Comparison of ENCODE assay signal across 13 cellular contexts in genomic region chr16:56259425-56259779, GRCh38.
DNase-seq lines count a peak whose midpoint lies in the region; ATAC-seq and TF ChIP-seq lines count a peak whose summit lies in the region.
"Had no signal": no experiment of that assay in that cellular context is flagged by ENCODE, and none has a peak within 500 bp of the region (broad histone marks: within the 10 kb centered on the region; RNA-seq: fewer than 3 reads in every experiment).

No MANE protein-coding gene starts in this region.

- intact Hi-C loops in CD4-positive, alpha-beta memory T cell (cut with micrococcal nuclease), result no loop called here
- intact Hi-C loops in left lung (cut with DNase I), result no loop called here

- no peak for DNase-seq in CD4-positive, alpha-beta memory T cell
- DNase-seq in endodermal cell (no peak), left lung (no peak), GM13976 (ENCODE audit: low spot score) (no peak), GM20000 (ENCODE audit: low spot score) (no peak)
- DNase-seq: CD4-positive, CD25-positive, alpha-beta regulatory T cell; HCEC 1CT; NCI-H1930; NCI-H446 had no signal

- peaks cover 53% of the 10 kb centered on the region for H3K4me1 ChIP-seq in CD4-positive, alpha-beta memory T cell (ENCODE audit: insufficient read depth, low read length)
- H3K4me1 ChIP-seq in endodermal cell (ENCODE audit: control insufficient read depth, insufficient read depth, low read length) (peaks cover 2% of the 10 kb centered on the region), rectal smooth muscle tissue (ENCODE audit: control insufficient read depth, insufficient read depth, low read length) (peaks cover 48% of the 10 kb centered on the region), left lung (no peaks in the 10 kb centered on the region)

- peaks cover 31 to 67% (median 43%) of the 10 kb centered on the region in 4 donors for H3K4me1 Mint-ChIP-seq in CD4-positive, alpha-beta memory T cell
- peaks cover 1% of the 10 kb centered on the region for H3K4me1 Mint-ChIP-seq in endodermal cell

- H3K9ac ChIP-seq in endodermal cell (ENCODE audit: extremely low read depth, low read length, poor library complexity, severe bottlenecking) (no peak overlapping the region), rectal smooth muscle tissue (ENCODE audit: low read length) (no peak overlapping the region)

- H3K9me3 ChIP-seq in CD4-positive, alpha-beta memory T cell (ENCODE audit: control insufficient read depth in 1 of 2, low read length in 2 of 2), result no peaks in the 10 kb centered on the region
- H3K9me3 ChIP-seq in endodermal cell (ENCODE audit: control insufficient read depth, low read length) (no peaks in the 10 kb centered on the region), left lung (no peaks in the 10 kb centered on the region)

- H3K9me3 Mint-ChIP-seq in CD4-positive, alpha-beta memory T cell, result peaks cover 0 to 2% (median 0%) of the 10 kb centered on the region in 8 donors
- H3K9me3 Mint-ChIP-seq in endodermal cell, result no peaks in the 10 kb centered on the region
- H3K9me3 Mint-ChIP-seq: CD4-positive, CD25-positive, alpha-beta regulatory T cell had no signal

- no peaks in the 10 kb centered on the region for H3K27me3 ChIP-seq in CD4-positive, alpha-beta memory T cell (ENCODE audit: insufficient read depth, low read length)
- H3K27me3 ChIP-seq in endodermal cell (ENCODE audit: control insufficient read depth, insufficient read depth, low read length, poor library complexity, severe bottlenecking) (no peaks in the 10 kb centered on the region), rectal smooth muscle tissue (ENCODE audit: control insufficient read depth, insufficient read depth, low read length) (no peaks in the 10 kb centered on the region), left lung (peaks cover 0 to 6% of the 10 kb centered on the region in 2 donors)

- CTCF ChIA-PET in CD4-positive, alpha-beta memory T cell (lab: Charles Lee; ENCODE audit: partially characterized antibody), result interaction anchor here (1.0 to 1.8 kb wide), 3 partner anchors 22 to 59 kb away, joined by 3 to 6 read pairs (median 4); no protein-coding TSS in a partner anchor

- no peak overlapping the region for H3K4me3 ChIP-seq in CD4-positive, alpha-beta memory T cell (ENCODE audit: low read length in 2 of 2)
- H3K4me3 ChIP-seq in endodermal cell (ENCODE audit: low read length) (no peak overlapping the region), rectal smooth muscle tissue (ENCODE audit: low read length) (no peak overlapping the region), left lung (no peak overlapping the region)

- TF ChIP-seq CTCF in endodermal cell (conservative IDR thresholded peaks at IDR 0.05) (no peak), left lung (IDR thresholded peaks at IDR 0.05) (no peak), GM13976 (IDR thresholded peaks at IDR 0.05; ENCODE audit: borderline replicate concordance, control extremely low read depth, extremely low read depth, insufficient read depth, missing control alignments) (no peak), GM20000 (IDR thresholded peaks at IDR 0.05; ENCODE audit: extremely low read depth, missing control alignments) (no peak)

- no peak for ATAC-seq in left lung
- ATAC-seq in HG02938 (IDR thresholded peaks at IDR 0.05; ENCODE audit: unreplicated experiment), result no peak

- no peaks in the 10 kb centered on the region for H3K36me3 ChIP-seq in CD4-positive, alpha-beta memory T cell (ENCODE audit: insufficient read depth, low read length)
- no peaks in the 10 kb centered on the region for H3K36me3 ChIP-seq in endodermal cell (ENCODE audit: control insufficient read depth, insufficient read depth, low read length)
- H3K36me3 ChIP-seq in rectal smooth muscle tissue (ENCODE audit: control insufficient read depth, insufficient read depth, low read length), result no peaks in the 10 kb centered on the region
- H3K36me3 ChIP-seq in left lung, result no peaks in the 10 kb centered on the region

- H3K36me3 Mint-ChIP-seq in CD4-positive, alpha-beta memory T cell, result peaks cover 0 to 5% of the 10 kb centered on the region in 2 donors
- no peaks in the 10 kb centered on the region for H3K36me3 Mint-ChIP-seq in endodermal cell (ENCODE audit: low read depth)
- H3K36me3 Mint-ChIP-seq: CD4-positive, CD25-positive, alpha-beta regulatory T cell had no signal

- 97 to 98% methylated on average over 4 of the region's 4 CpGs for WGBS in endodermal cell (ENCODE audit: insufficient coverage in 1 of 2, insufficient read length in 1 of 2), 2 experiments

- H3K27ac Mint-ChIP-seq in CD4-positive, alpha-beta memory T cell, result peak overlapping the region in 4 of 7 donors; percentile 22 to 85 (median 52)
- peak overlapping the region; percentile 36 for H3K27ac Mint-ChIP-seq in endodermal cell
- H3K27ac Mint-ChIP-seq: B cell; CD4-positive, CD25-positive, alpha-beta regulatory T cell had no signal

- peak overlapping the region in 1 of 8 donors; percentile 40 for H3K4me3 Mint-ChIP-seq in CD4-positive, alpha-beta memory T cell
- no peak overlapping the region for H3K4me3 Mint-ChIP-seq in endodermal cell
- H3K4me3 Mint-ChIP-seq: B cell; CD4-positive, CD25-positive, alpha-beta regulatory T cell had no signal

- no peaks in the 10 kb centered on the region for H3K27me3 Mint-ChIP-seq in CD4-positive, alpha-beta memory T cell
- no peaks in the 10 kb centered on the region for H3K27me3 Mint-ChIP-seq in endodermal cell (ENCODE audit: insufficient read depth)

- POLR2A ChIA-PET in CD4-positive, alpha-beta memory T cell (lab: Charles Lee; ENCODE audit: partially characterized antibody), result interaction anchor here (0.8 to 1.1 kb wide), 3 partner anchors 13 to 68 kb away, joined by 3 to 4 read pairs (median 3); partner anchors contain the start of gene GNAO1

- in situ Hi-C loops in GM13976 (cut with MboI; ENCODE audit: low sequenced_read_pairs, unreplicated experiment), result no loop called here

- no peak overlapping the region for H3K27ac ChIP-seq in CD4-positive, alpha-beta memory T cell (ENCODE audit: low read depth, low read length)
- H3K27ac ChIP-seq in angular gyrus (ENCODE audit: low read depth, low read length), result peak overlapping the region; percentile 100
- no peak overlapping the region for H3K27ac ChIP-seq in endodermal cell (ENCODE audit: low read depth, low read length)
- peak overlapping the region; percentile 86 for H3K27ac ChIP-seq in rectal smooth muscle tissue (ENCODE audit: low read depth, low read length)
- H3K27ac ChIP-seq in left lung, result no peak overlapping the region

Comparison
In these comparisons a context has a peak if more than half of its experiments do, and no peak if none do; other contexts are left out.
1. H3K27ac ChIP-seq: peak in angular gyrus (single experiment) and rectal smooth muscle tissue (single experiment); none in CD4-positive, alpha-beta memory T cell (single experiment), endodermal cell (single experiment) and left lung (0 of 2).